ENCODE assay signal across 12 cellular contexts in the genomic region with DNA sequence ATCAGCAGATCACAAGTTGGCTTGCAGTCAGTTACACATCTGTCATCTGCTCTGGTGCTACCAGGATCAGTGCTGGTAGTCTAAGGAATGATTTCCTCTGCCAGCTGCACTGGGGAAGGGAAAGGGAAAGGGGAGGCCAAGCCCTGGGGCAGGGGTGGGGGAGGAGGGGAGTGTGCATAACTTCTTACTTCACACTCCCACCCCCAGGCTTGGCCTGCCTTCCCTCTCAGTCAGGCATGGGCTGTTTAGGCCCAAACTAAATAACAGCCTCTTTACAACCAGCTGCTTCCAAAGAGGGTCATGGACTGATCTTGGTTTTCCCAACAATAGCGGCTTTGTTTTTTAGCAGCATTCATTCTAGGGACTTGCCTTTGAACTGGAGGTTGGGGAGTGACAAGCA.
DNase-seq lines count a peak whose midpoint lies in the region; ATAC-seq, FAIRE-seq and TF ChIP-seq lines count a peak whose summit lies in the region.
"Had no signal": no experiment of that assay in that cellular context is flagged by ENCODE, and none has a peak within 500 bp of the region (broad histone marks: within the 10 kb centered on the region; RNA-seq: fewer than 3 reads in every experiment).

No MANE protein-coding gene starts in this region.

- no peak overlapping the region for H2BK12ac ChIP-seq in H1 (ENCODE audit: low read depth, low read length)

- CTCF ChIA-PET in IMR-90 (lab: Yijun Ruan, JAX), result interaction anchor here (0.8 kb wide), 1 partner anchor 21 kb away, joined by 3 read pairs; no protein-coding TSS in a partner anchor
- CTCF ChIA-PET in H1 (lab: Charles Lee; ENCODE audit: partially characterized antibody), result interaction anchor here (0.5 to 0.9 kb wide), 3 partner anchors 29 to 288 kb away, joined by 3 to 4 read pairs (median 3); no protein-coding TSS in a partner anchor

- TF ChIP-seq RAD21 in IMR-90 (IDR thresholded peaks at IDR 0.05; ENCODE audit: low read length) (no peak), H1 (IDR thresholded peaks at IDR 0.05 in 1 of 2, conservative IDR thresholded peaks at IDR 0.05 in 1 of 2; ENCODE audit: low read depth in 2 of 2, low read length in 2 of 2) (no peak)

- H3K27me3 ChIP-seq in IMR-90 (ENCODE audit: control insufficient read depth, insufficient read depth, low read length) (no peaks in the 10 kb centered on the region), H1 (replicated peaks in 1 of 4; ENCODE audit: control insufficient read depth in 3 of 4, extremely low read depth in 1 of 4, insufficient read depth in 3 of 4, low read length in 3 of 4) (no peaks in the 10 kb centered on the region), gastroesophageal sphincter (no peaks in the 10 kb centered on the region)
- H3K27me3 ChIP-seq: BLaER1, esophagus squamous epithelium had no signal

- FAIRE-seq in H1 (lab: Jason Lieb, UNC), result no peak

- H2BK15ac ChIP-seq in IMR-90 (ENCODE audit: low read depth, low read length) (no peak overlapping the region), H1 (ENCODE audit: low read length) (no peak overlapping the region)

- H2BK5ac ChIP-seq in IMR-90 (ENCODE audit: low read depth, low read length, poor library complexity, severe bottlenecking) (no peak overlapping the region), H1 (ENCODE audit: low read depth, low read length) (no peak overlapping the region; the same call in 1 of the 2 replicates)

- H3K4me3 ChIP-seq in IMR-90 (ENCODE audit: insufficient read depth, low read depth, low read length), result no peak overlapping the region
- H3K4me3 ChIP-seq in H1 (ENCODE audit: extremely low read depth in 1 of 4, insufficient read depth in 2 of 4, low read depth in 3 of 4, low read length in 4 of 4), result no peak overlapping the region
- H3K4me3 ChIP-seq in coronary artery, result no peak overlapping the region
- no peak overlapping the region for H3K4me3 ChIP-seq in gastroesophageal sphincter
- H3K4me3 ChIP-seq: BLaER1, esophagus squamous epithelium had no signal

- peaks cover 16% of the 10 kb centered on the region for H3K36me3 ChIP-seq in IMR-90 (ENCODE audit: control insufficient read depth, insufficient read depth, low read length)
- no peaks in the 10 kb centered on the region; a peak in 1 of 8 replicates for H3K36me3 ChIP-seq in H1 (ENCODE audit: control insufficient read depth in 2 of 4, insufficient read depth in 4 of 4, low read length in 3 of 4)
- H3K36me3 ChIP-seq in gastroesophageal sphincter, result peaks cover 0 to 37% of the 10 kb centered on the region in 2 donors
- H3K36me3 ChIP-seq: BLaER1 had no signal

- no peak overlapping the region; the same call in 1 of the 2 replicates for H3K56ac ChIP-seq in IMR-90 (ENCODE audit: extremely low read depth, insufficient read depth, low read length)
- no peak overlapping the region for H3K56ac ChIP-seq in H1 (replicated peaks; ENCODE audit: insufficient read length, low read depth, low read length)

- TF ChIP-seq CTCF in IMR-90 (conservative IDR thresholded peaks at IDR 0.05; ENCODE audit: low read depth, low read length) (no peak), H1 (IDR thresholded peaks at IDR 0.05; ENCODE audit: control extremely low read depth in 1 of 3, insufficient read depth in 1 of 3, low read depth in 1 of 3, low read length in 3 of 3) (no peak), nephron progenitor cell (IDR thresholded peaks at IDR 0.05) (no peak), coronary artery (IDR thresholded peaks at IDR 0.05) (no peak), gastroesophageal sphincter (IDR thresholded peaks at IDR 0.05) (no peak)

- H3K4ac ChIP-seq in IMR-90 (ENCODE audit: low read depth, low read length) (no peak overlapping the region), H1 (replicated peaks; ENCODE audit: insufficient read length, low read depth, low read length) (no peak overlapping the region)

- no peaks in the 10 kb centered on the region; the same call in 1 of the 2 replicates for H3K23me2 ChIP-seq in H1 (ENCODE audit: low read depth, low read length)

- H2AK9ac ChIP-seq in IMR-90 (replicated peaks; ENCODE audit: low read depth, low read length, poor library complexity), result no peak overlapping the region

- H2BK20ac ChIP-seq in IMR-90 (ENCODE audit: low read depth, low read length) (no peak overlapping the region), H1 (ENCODE audit: low read length) (no peak overlapping the region)

- H3K18ac ChIP-seq in IMR-90 (ENCODE audit: low read depth, low read length) (no peak overlapping the region), H1 (ENCODE audit: extremely low read depth, low read length) (peak overlapping the region; percentile 40; the same call in 1 of the 2 replicates)

- in situ Hi-C loops in IMR-90 (cut with MboI; ENCODE audit: low sequenced_read_pairs), result no loop called here

- no peak; the same call in 1 of the 2 replicates for ATAC-seq in IMR-90 (ENCODE audit: low read depth)
- no peak for ATAC-seq in gastroesophageal sphincter
- ATAC-seq in GM21447 (IDR thresholded peaks at IDR 0.05; ENCODE audit: unreplicated experiment), result no peak

- POLR2A ChIA-PET in IMR-90 (lab: Charles Lee; ENCODE audit: unreplicated experiment), result no interaction called here
- POLR2A ChIA-PET in H1 (lab: Charles Lee; ENCODE audit: partially characterized antibody), result no interaction called here

- TF ChIP-seq POLR2A in IMR-90 (IDR thresholded peaks at IDR 0.05; ENCODE audit: low read depth, low read length) (no peak), H1 (IDR thresholded peaks at IDR 0.05; ENCODE audit: control extremely low read depth in 1 of 2, low read depth in 2 of 2, low read length in 2 of 2) (no peak), gastroesophageal sphincter (IDR thresholded peaks at IDR 0.05) (no peak)

- peaks cover 76% of the 10 kb centered on the region for H3K4me1 Mint-ChIP-seq in nephron progenitor cell

- H3K4me2 ChIP-seq in IMR-90 (ENCODE audit: low read depth, low read length) (no peak overlapping the region), H1 (ENCODE audit: insufficient read depth in 1 of 2, low read depth in 2 of 2, low read length in 2 of 2) (peak overlapping the region in 1 of 2 experiments; percentile 2; a peak in 1 of 4 replicates)
- H3K4me2 ChIP-seq: BLaER1 had no signal

- H2AK5ac ChIP-seq in IMR-90 (ENCODE audit: low read depth, low read length), result no peak overlapping the region
- no peak overlapping the region for H2AK5ac ChIP-seq in H1 (ENCODE audit: low read depth, low read length)

- H3K4me1 ChIP-seq in IMR-90 (ENCODE audit: control insufficient read depth, insufficient read depth, low read length) (peaks cover 8% of the 10 kb centered on the region), H1 (replicated peaks in 1 of 4; ENCODE audit: control insufficient read depth in 3 of 4, insufficient read depth in 4 of 4, low read length in 3 of 4) (peaks cover 4 to 18% (median 14%) of the 10 kb centered on the region in 4 experiments; a peak in 4 of 7 replicates), gastroesophageal sphincter (peaks cover 0 to 92% (median 4%) of the 10 kb centered on the region in 3 donors)
- H3K4me1 ChIP-seq: BLaER1 had no signal

- H3K9me3 Mint-ChIP-seq in nephron progenitor cell, result peaks cover 10% of the 10 kb centered on the region

- TF ChIP-seq EP300 in H1 (IDR thresholded peaks at IDR 0.05; ENCODE audit: borderline replicate concordance in 1 of 2, low read depth in 2 of 2, low read length in 2 of 2), result no peak
- no peak for TF ChIP-seq EP300 in gastroesophageal sphincter (IDR thresholded peaks at IDR 0.05)

- no peak overlapping the region for H2BK120ac ChIP-seq in IMR-90 (ENCODE audit: low read depth, low read length)
- no peak overlapping the region for H2BK120ac ChIP-seq in H1 (replicated peaks; ENCODE audit: low read depth, low read length)

- H4K5ac ChIP-seq in IMR-90 (ENCODE audit: low read depth, low read length) (no peak overlapping the region), H1 (ENCODE audit: insufficient read length, low read depth, low read length) (no peak overlapping the region)

- peak overlapping the region; percentile 73 for H3K27ac Mint-ChIP-seq in nephron progenitor cell

- H3K23ac ChIP-seq in IMR-90 (ENCODE audit: low read depth, low read length) (peak overlapping the region; percentile 48; the same call in 1 of the 2 replicates), H1 (ENCODE audit: insufficient read length) (no peak overlapping the region)

- H3K9me3 ChIP-seq in IMR-90 (ENCODE audit: control insufficient read depth, insufficient read depth, low read length) (no peaks in the 10 kb centered on the region), H1 (ENCODE audit: insufficient read depth in 2 of 2, low read depth in 1 of 2, low read length in 1 of 2) (0 out of 4 replicates have a peak, but pooled peaks cover 0 to 3% of the 10 kb centered on the region in 2 experiments), gastroesophageal sphincter (no peaks in the 10 kb centered on the region)
- H3K9me3 ChIP-seq: esophagus squamous epithelium had no signal

- H3K36me3 Mint-ChIP-seq in nephron progenitor cell (ENCODE audit: low read depth), result peaks cover 24% of the 10 kb centered on the region

- no TSS peak for BruUV-seq in IMR-90 (replicated peaks; lab: Mats Ljungman, UMichigan)

- H4K8ac ChIP-seq in IMR-90 (ENCODE audit: low read depth in 2 of 2, low read length in 2 of 2) (no peak overlapping the region), H1 (ENCODE audit: extremely low read depth, insufficient read depth, low read length) (no peak overlapping the region)

- dilution Hi-C loops in IMR-90 (cut with HindIII; ENCODE audit: low sequenced_read_pairs, unreplicated experiment), result no loop called here

- H3K9me1 ChIP-seq in IMR-90 (ENCODE audit: insufficient read depth, low read length), result peaks cover 43% of the 10 kb centered on the region

- intact Hi-C loops in IMR-90 (cut with micrococcal nuclease), result no loop called here

- H3K79me2 ChIP-seq in H1 (ENCODE audit: control insufficient read depth in 1 of 2, insufficient read depth in 2 of 2, low read length in 2 of 2), result no peaks in the 10 kb centered on the region

- H2AFZ ChIP-seq in IMR-90 (replicated peaks; ENCODE audit: low read length, poor library complexity) (no peak overlapping the region), H1 (ENCODE audit: low read length) (no peak overlapping the region)

- WGBS in IMR-90 (ENCODE audit: extremely low coverage in 2 of 2, insufficient read length in 1 of 2), 2 experiments, result no CpG with 5 or more reads among the region's 1 CpG
- WGBS in H1 (ENCODE audit: extremely low coverage in 1 of 2, insufficient coverage in 1 of 2, insufficient read length in 1 of 2, insufficient replicate concordance in 2 of 2, low coverage in 1 of 2, low lambda C conversion rate in 2 of 2, missing lambda C conversion rate in 1 of 2), 2 experiments, result 100% methylated on average over 1 of the region's 1 CpG; no CpG with 5 or more reads in 1 of the 2 experiments
- WGBS in gastroesophageal sphincter (ENCODE audit: low coverage in 1 of 2), 2 donors, result 100% methylated on average over 1 of the region's 1 CpG; no CpG with 5 or more reads in 1 of the 2 donors

- H3K27ac ChIP-seq in IMR-90 (ENCODE audit: insufficient read depth, low read length) (no peak overlapping the region), H1 (ENCODE audit: low read depth, low read length) (no peak overlapping the region), coronary artery (no peak overlapping the region), gastroesophageal sphincter (peak overlapping the region in 2 of 4 donors; percentile 35 to 41)
- H3K27ac ChIP-seq: BLaER1, esophagus squamous epithelium had no signal

- H4K91ac ChIP-seq in IMR-90 (ENCODE audit: insufficient read depth, low read depth, low read length) (no peak overlapping the region), H1 (replicated peaks; ENCODE audit: insufficient read length, low read length) (no peak overlapping the region)

- H3K27me3 Mint-ChIP-seq in nephron progenitor cell (ENCODE audit: low read depth, poor library complexity), result no peaks in the 10 kb centered on the region

- H3K9ac ChIP-seq in IMR-90 (ENCODE audit: low read depth, low read length), result no peak overlapping the region
- no peak overlapping the region for H3K9ac ChIP-seq in H1 (replicated peaks in 1 of 4; ENCODE audit: extremely low read depth in 1 of 4, low read depth in 3 of 4, low read length in 3 of 4)
- H3K9ac ChIP-seq: BLaER1 had no signal

- no peak overlapping the region for H3K14ac ChIP-seq in IMR-90 (replicated peaks; ENCODE audit: low read depth, low read length)
- no peak overlapping the region for H3K14ac ChIP-seq in H1 (ENCODE audit: insufficient read length)

- H3K4me3 Mint-ChIP-seq in nephron progenitor cell, result peak overlapping the region; percentile 17

- H3K79me1 ChIP-seq in IMR-90 (ENCODE audit: low read depth in 1 of 2, low read length in 2 of 2) (peaks cover 22 to 76% of the 10 kb centered on the region in 2 experiments), H1 (ENCODE audit: low read depth, low read length) (no peaks in the 10 kb centered on the region)

- DNase-seq in C1 segment of cervical spinal cord (lab: John Stamatoyannopoulos, UW), result peak in 10 of 14 donors; percentile 2 to 50 (median 21)
- no peak for DNase-seq in IMR-90
- DNase-seq in H1 (ENCODE audit: low read depth in 1 of 2, low spot score in 2 of 2), result no peak
- peak; percentile 29 for DNase-seq in nephron progenitor cell
- no peak for DNase-seq in coronary artery (ENCODE audit: low spot score)
- no peak for DNase-seq in stimulated activated CD4-positive, alpha-beta T cell treated with anti-CD3 and anti-CD28 coated beads, Interleukin-4, amount 100 ng/mL, for 1 hour
- DNase-seq: esophagus squamous epithelium, kidney glomerular epithelial cell, NCI-H1694 treated with DMSO at 0.1 percent for 48 hours had no signal

- H4K20me1 ChIP-seq in IMR-90 (ENCODE audit: insufficient read depth, low read length) (peaks cover 22% of the 10 kb centered on the region), H1 (replicated peaks in 1 of 2; ENCODE audit: control insufficient read depth in 1 of 2, insufficient read depth in 2 of 2, low read length in 2 of 2) (no peaks in the 10 kb centered on the region)
- H4K20me1 ChIP-seq: BLaER1 had no signal

Comparison
In these comparisons a context has a peak if more than half of its experiments do, and no peak if none do; other contexts are left out.
1. DNase-seq: peak in C1 segment of cervical spinal cord (10 of 14) and nephron progenitor cell (single experiment); none in IMR-90 (single experiment), H1 (0 of 2), coronary artery (single experiment) and stimulated activated CD4-positive, alpha-beta T cell treated with anti-CD3 and anti-CD28 coated beads, Interleukin-4, amount 100 ng/mL, for 1 hour (single experiment).